In genomic region chr7:73556208-73557107, GRCh38 we compare ENCODE assay signal across 8 cellular contexts. TPM values are rescaled to one million over a fixed set of nuclear protein-coding genes. Genes with fewer than 3 reads are reported as not detected.
DNase-seq lines count a peak whose midpoint lies in the region; ATAC-seq and TF ChIP-seq lines count a peak whose summit lies in the region.

No MANE protein-coding gene starts in this region.

- CTCF ChIA-PET in activated CD4-positive, alpha-beta T cell treated with anti-CD3 and anti-CD28 coated beads for 36 hours (lab: Charles Lee), result interaction anchor here (0.6 to 1.2 kb wide), 4 partner anchors 10 to 34 kb away, joined by 3 to 4 read pairs (median 4); no protein-coding TSS in a partner anchor

- H3K9me3 Mint-ChIP-seq in activated CD4-positive, alpha-beta T cell treated with anti-CD3 and anti-CD28 coated beads for 36 hours (ENCODE audit: low read depth), result no peaks in the 10 kb centered on the region
- H3K9me3 Mint-ChIP-seq in activated T-helper 2 cell treated with anti-CD3 and anti-CD28 coated beads, Interferon-gamma antibody, Interleukin-2, Interleukin-4, amounts not matched to agents 10 μg/mL and 5 μg/mL and 100 μg/mL, durations not matched to agents 14 hours and 24 hours and 36 hours, result no peaks in the 10 kb centered on the region

- H3K27ac ChIP-seq in thoracic aorta, result peak overlapping the region; percentile 99

- peak overlapping the region; percentile 93 for H3K4me3 Mint-ChIP-seq in activated CD4-positive, alpha-beta T cell treated with anti-CD3 and anti-CD28 coated beads for 36 hours
- H3K4me3 Mint-ChIP-seq in activated T-helper 2 cell treated with anti-CD3 and anti-CD28 coated beads, Interferon-gamma antibody, Interleukin-2, Interleukin-4, amounts not matched to agents 10 μg/mL and 5 μg/mL and 100 μg/mL, durations not matched to agents 14 hours and 24 hours and 36 hours (ENCODE audit: low read depth), result peak overlapping the region; percentile 88

- H3K4me3 ChIP-seq in kidney epithelial cell (ENCODE audit: low read depth, low read length) (peak overlapping the region; percentile 53), thoracic aorta (peak overlapping the region; percentile 84)

- peaks cover 19% of the 10 kb centered on the region in 2 donors for H3K4me1 ChIP-seq in thoracic aorta (ENCODE audit: control insufficient read depth in 1 of 2, low read depth in 2 of 2)

- intact Hi-C loops in activated CD4-positive, alpha-beta T cell treated with anti-CD3 and anti-CD28 coated beads for 36 hours (cut with DNase I, micrococcal nuclease), result loop anchor here (1.0 to 2.0 kb wide), 13 partner anchors 22 to 727 kb away; partner anchors contain the start of genes BAZ1B (in 2 of the 2), BUD23 (in 2 of the 2), DNAJC30 (in 2 of the 2) and TBL2 (in 2 of the 2)
- intact Hi-C loops in activated T-helper 2 cell treated with anti-CD3 and anti-CD28 coated beads, Interferon-gamma antibody, Interleukin-2, Interleukin-4, amounts not matched to agents 10 μg/mL and 5 μg/mL and 100 μg/mL, durations not matched to agents 14 hours and 24 hours and 36 hours (cut with micrococcal nuclease), result loop anchor here (1.0 kb wide), 2 partner anchors 22 to 34 kb away; partner anchors contain the start of genes BAZ1B and TBL2

- no peak for DNase-seq in activated CD4-positive, alpha-beta T cell treated with anti-CD3 and anti-CD28 coated beads for 36 hours
- DNase-seq in activated CD4-positive, alpha-beta T cell treated with anti-CD3 and anti-CD28 coated beads, Interleukin-2, amount 50 U/mL, for 48 hours, result no peak
- no peak for DNase-seq in activated T-helper 2 cell treated with anti-CD3 and anti-CD28 coated beads, Interferon-gamma antibody, Interleukin-2, Interleukin-4, amounts not matched to agents 10 μg/mL and 5 μg/mL and 100 μg/mL, durations not matched to agents 14 hours and 24 hours and 36 hours (ENCODE audit: low spot score)
- DNase-seq in kidney epithelial cell (ENCODE audit: low read depth) (no peak), thoracic aorta (ENCODE audit: low spot score) (no peak), germinal center (ENCODE audit: low spot score) (no peak)
- no peak for DNase-seq in central memory CD4-positive, alpha-beta T cell

- no peaks in the 10 kb centered on the region for H3K27me3 ChIP-seq in kidney epithelial cell (ENCODE audit: control insufficient read depth, insufficient read depth, low read length)
- no peaks in the 10 kb centered on the region for H3K27me3 ChIP-seq in thoracic aorta (replicated peaks; ENCODE audit: insufficient read depth)

- H3K9me3 ChIP-seq in thoracic aorta, result no peaks in the 10 kb centered on the region

- peaks cover 2% of the 10 kb centered on the region for H3K36me3 ChIP-seq in kidney epithelial cell (ENCODE audit: control insufficient read depth, insufficient read depth, low read length)
- H3K36me3 ChIP-seq in thoracic aorta, result peaks cover 11% of the 10 kb centered on the region

- TF ChIP-seq CTCF in kidney epithelial cell (IDR thresholded peaks at IDR 0.05; ENCODE audit: insufficient read depth, low read length, poor library complexity, severe bottlenecking), result no peak
- no peak for TF ChIP-seq CTCF in thoracic aorta (IDR thresholded peaks at IDR 0.05)

- H3K27ac Mint-ChIP-seq in activated CD4-positive, alpha-beta T cell treated with anti-CD3 and anti-CD28 coated beads for 36 hours, result peak overlapping the region; percentile 84
- H3K27ac Mint-ChIP-seq in activated T-helper 2 cell treated with anti-CD3 and anti-CD28 coated beads, Interferon-gamma antibody, Interleukin-2, Interleukin-4, amounts not matched to agents 10 μg/mL and 5 μg/mL and 100 μg/mL, durations not matched to agents 14 hours and 24 hours and 36 hours, result peak overlapping the region; percentile 67

- ATAC-seq in activated CD4-positive, alpha-beta T cell treated with anti-CD3 and anti-CD28 coated beads for 36 hours, result no peak
- ATAC-seq in thoracic aorta (ENCODE audit: insufficient number of reproducible peaks, low FRiP score, low read depth), result no peak
- no peak for ATAC-seq in activated CD4-positive, CD25-positive, alpha-beta regulatory T cell treated with anti-CD3 and anti-CD28 coated beads, Interleukin-2, amount 50 U/mL, for 24 hours

- POLR2A ChIA-PET in activated CD4-positive, alpha-beta T cell treated with anti-CD3 and anti-CD28 coated beads for 36 hours (lab: Charles Lee), result interaction anchor here (0.5 to 1.9 kb wide), 9 partner anchors 10 to 617 kb away, joined by 3 to 16 read pairs (median 3); partner anchors contain the start of genes BAZ1B and TBL2

- H3K4me1 Mint-ChIP-seq in activated CD4-positive, alpha-beta T cell treated with anti-CD3 and anti-CD28 coated beads for 36 hours, result peaks cover 35% of the 10 kb centered on the region
- peaks cover 36% of the 10 kb centered on the region for H3K4me1 Mint-ChIP-seq in activated T-helper 2 cell treated with anti-CD3 and anti-CD28 coated beads, Interferon-gamma antibody, Interleukin-2, Interleukin-4, amounts not matched to agents 10 μg/mL and 5 μg/mL and 100 μg/mL, durations not matched to agents 14 hours and 24 hours and 36 hours (ENCODE audit: low read depth)

- H3K36me3 Mint-ChIP-seq in activated CD4-positive, alpha-beta T cell treated with anti-CD3 and anti-CD28 coated beads for 36 hours (ENCODE audit: low read depth), result peaks cover 29% of the 10 kb centered on the region
- peaks cover 34% of the 10 kb centered on the region for H3K36me3 Mint-ChIP-seq in activated T-helper 2 cell treated with anti-CD3 and anti-CD28 coated beads, Interferon-gamma antibody, Interleukin-2, Interleukin-4, amounts not matched to agents 10 μg/mL and 5 μg/mL and 100 μg/mL, durations not matched to agents 14 hours and 24 hours and 36 hours (ENCODE audit: low read depth)

- H3K27me3 Mint-ChIP-seq in activated CD4-positive, alpha-beta T cell treated with anti-CD3 and anti-CD28 coated beads for 36 hours, result no peaks in the 10 kb centered on the region
- H3K27me3 Mint-ChIP-seq in activated T-helper 2 cell treated with anti-CD3 and anti-CD28 coated beads, Interferon-gamma antibody, Interleukin-2, Interleukin-4, amounts not matched to agents 10 μg/mL and 5 μg/mL and 100 μg/mL, durations not matched to agents 14 hours and 24 hours and 36 hours (ENCODE audit: low read depth), result no peaks in the 10 kb centered on the region

RNA-seq across cellular contexts. Expression of gene BCL7B, which starts 1.0 kb away (rescaled TPM):
- 10 to 100 TPM; 43.2 to 86.5 TPM for total RNA-seq in activated CD4-positive, alpha-beta T cell treated with anti-CD3 and anti-CD28 coated beads for 36 hours
- 68.6 and 74.5 TPM in 2 replicates for total RNA-seq in activated T-helper 2 cell treated with anti-CD3 and anti-CD28 coated beads, Interferon-gamma antibody, Interleukin-2, Interleukin-4, amounts not matched to agents 10 μg/mL and 5 μg/mL and 100 μg/mL, durations not matched to agents 14 hours and 24 hours and 36 hours
- total RNA-seq in kidney epithelial cell (54.8 and 83.9 TPM in 2 replicates), thoracic aorta (100 to 1,000 TPM in 1 of 2 donors, 10 to 100 TPM in 1; 99.8 to 129 TPM)

RNA-seq across cellular contexts. Expression of gene TBL2, which starts 21.9 kb away (rescaled TPM):
- total RNA-seq in activated CD4-positive, alpha-beta T cell treated with anti-CD3 and anti-CD28 coated beads for 36 hours, result 10 to 100 TPM; 30.6 to 34.7 TPM
- total RNA-seq in activated T-helper 2 cell treated with anti-CD3 and anti-CD28 coated beads, Interferon-gamma antibody, Interleukin-2, Interleukin-4, amounts not matched to agents 10 μg/mL and 5 μg/mL and 100 μg/mL, durations not matched to agents 14 hours and 24 hours and 36 hours, result 43.3 and 43.9 TPM in 2 replicates
- total RNA-seq in kidney epithelial cell, result 56.5 and 65.4 TPM in 2 replicates
- total RNA-seq in thoracic aorta, result 10 to 100 TPM; 17.1 to 31.7 TPM

RNA-seq across cellular contexts. Expression of gene BAZ1B, which starts 34.4 kb away (rescaled TPM):
- 10 to 100 TPM; 90.2 to 98.6 TPM for total RNA-seq in activated CD4-positive, alpha-beta T cell treated with anti-CD3 and anti-CD28 coated beads for 36 hours
- 99.6 and 101 TPM in 2 replicates for total RNA-seq in activated T-helper 2 cell treated with anti-CD3 and anti-CD28 coated beads, Interferon-gamma antibody, Interleukin-2, Interleukin-4, amounts not matched to agents 10 μg/mL and 5 μg/mL and 100 μg/mL, durations not matched to agents 14 hours and 24 hours and 36 hours
- total RNA-seq in kidney epithelial cell, result 60.3 and 61.1 TPM in 2 replicates
- 10 to 100 TPM; 43.9 to 65.3 TPM for total RNA-seq in thoracic aorta
